11 cellular contexts compared by ENCODE assay signal in the genomic region with DNA sequence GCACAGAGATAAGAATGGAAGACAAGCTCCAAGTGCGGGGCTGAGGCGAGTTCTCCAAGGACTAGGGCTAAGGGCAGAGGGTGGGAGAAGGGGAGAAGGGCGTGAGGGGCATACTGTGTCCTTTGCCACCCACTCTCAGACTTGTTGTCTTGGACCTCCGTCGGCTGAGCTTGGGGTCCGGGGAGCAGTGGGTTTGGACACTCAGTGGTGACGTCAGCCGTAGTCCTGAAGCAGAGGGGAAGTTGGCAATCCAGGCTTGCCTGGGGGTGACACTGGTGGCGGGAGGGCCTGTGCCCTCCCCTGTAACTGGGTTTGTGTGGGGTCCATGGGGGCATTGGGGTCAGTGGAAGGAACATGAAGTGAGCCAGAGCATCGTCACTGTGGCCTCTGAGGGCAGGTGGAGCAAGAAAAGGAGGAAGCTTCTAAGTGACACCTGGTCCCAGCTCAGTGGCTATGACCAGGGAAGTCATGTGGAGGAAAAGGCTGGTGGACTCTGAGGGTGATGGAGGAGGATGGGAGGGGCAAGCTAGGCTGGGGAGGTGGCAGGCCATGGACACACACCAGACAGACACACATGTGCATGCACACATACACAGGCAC. TPM values are rescaled to one million over a fixed set of nuclear protein-coding genes. Genes with fewer than 3 reads are reported as not detected.
DNase-seq lines count a peak whose midpoint lies in the region; ATAC-seq and TF ChIP-seq lines count a peak whose summit lies in the region.
"Had no signal": no experiment of that assay in that cellular context is flagged by ENCODE, and none has a peak within 500 bp of the region (broad histone marks: within the 10 kb centered on the region; RNA-seq: fewer than 3 reads in every experiment).

No MANE protein-coding gene starts in this region.

- no peaks in the 10 kb centered on the region for H3K9me3 ChIP-seq in left ventricle myocardium inferior (replicated peaks)

- intact Hi-C loops in activated B cell treated with CpG ODN at 0.5 μM for 24 hours (cut with micrococcal nuclease) (loop anchor here (5.0 kb wide), 2 partner anchors 51 to 104 kb away; no protein-coding TSS in a partner anchor), left ventricle myocardium inferior (cut with micrococcal nuclease) (no loop called here)

- peaks cover 20% of the 10 kb centered on the region for H3K36me3 ChIP-seq in left ventricle myocardium inferior

- TF ChIP-seq CTCF in activated B cell treated with CpG ODN at 0.5 μM for 24 hours (IDR thresholded peaks at IDR 0.05) (no peak), left ventricle myocardium inferior (IDR thresholded peaks at IDR 0.05; ENCODE audit: borderline replicate concordance) (no peak)

- peaks cover 69% of the 10 kb centered on the region for H3K4me1 Mint-ChIP-seq in activated CD4-positive, alpha-beta T cell treated with anti-CD3 and anti-CD28 coated beads, Interleukin-2, amount 10 ng/mL, durations not matched to agents 7 days and 5 days
- H3K4me1 Mint-ChIP-seq in activated B cell treated with CpG ODN at 0.5 μM for 24 hours: peaks cover 60% of the 10 kb centered on the region
- peaks cover 42% of the 10 kb centered on the region for H3K4me1 Mint-ChIP-seq in stimulated activated memory B cell treated with anti-CD40 and anti-IgM and Interleukin-4, amounts not matched to agents 10 μg/mL and 1 μg/mL and 100 μg/mL, for 72 hours

- peak overlapping the region; percentile 87 for H3K27ac Mint-ChIP-seq in activated CD4-positive, alpha-beta T cell treated with anti-CD3 and anti-CD28 coated beads, Interleukin-2, amount 10 ng/mL, durations not matched to agents 7 days and 5 days
- peak overlapping the region; percentile 93 for H3K27ac Mint-ChIP-seq in activated B cell treated with CpG ODN at 0.5 μM for 24 hours
- H3K27ac Mint-ChIP-seq in stimulated activated memory B cell treated with anti-CD40 and anti-IgM and Interleukin-4, amounts not matched to agents 10 μg/mL and 1 μg/mL and 100 μg/mL, for 72 hours: peak overlapping the region; percentile 78

- no peak overlapping the region for H3K4me3 Mint-ChIP-seq in activated CD4-positive, alpha-beta T cell treated with anti-CD3 and anti-CD28 coated beads, Interleukin-2, amount 10 ng/mL, durations not matched to agents 7 days and 5 days
- H3K4me3 Mint-ChIP-seq in activated B cell treated with CpG ODN at 0.5 μM for 24 hours: peak overlapping the region; percentile 7
- H3K4me3 Mint-ChIP-seq in stimulated activated memory B cell treated with anti-CD40 and anti-IgM and Interleukin-4, amounts not matched to agents 10 μg/mL and 1 μg/mL and 100 μg/mL, for 72 hours: no peak overlapping the region

- H3K36me3 Mint-ChIP-seq in activated CD4-positive, alpha-beta T cell treated with anti-CD3 and anti-CD28 coated beads, Interleukin-2, amount 10 ng/mL, durations not matched to agents 7 days and 5 days (ENCODE audit: low read depth): peaks cover 36% of the 10 kb centered on the region
- peaks cover 11% of the 10 kb centered on the region for H3K36me3 Mint-ChIP-seq in activated B cell treated with CpG ODN at 0.5 μM for 24 hours (ENCODE audit: low read depth)
- H3K36me3 Mint-ChIP-seq in stimulated activated memory B cell treated with anti-CD40 and anti-IgM and Interleukin-4, amounts not matched to agents 10 μg/mL and 1 μg/mL and 100 μg/mL, for 72 hours: no peaks in the 10 kb centered on the region

- H3K4me3 ChIP-seq in left ventricle myocardium inferior: no peak overlapping the region

- H3K4me1 ChIP-seq in left ventricle myocardium inferior: peaks cover 80% of the 10 kb centered on the region

- no peaks in the 10 kb centered on the region for H3K9me3 Mint-ChIP-seq in activated CD4-positive, alpha-beta T cell treated with anti-CD3 and anti-CD28 coated beads, Interleukin-2, amount 10 ng/mL, durations not matched to agents 7 days and 5 days
- no peaks in the 10 kb centered on the region for H3K9me3 Mint-ChIP-seq in activated B cell treated with CpG ODN at 0.5 μM for 24 hours
- H3K9me3 Mint-ChIP-seq in stimulated activated memory B cell treated with anti-CD40 and anti-IgM and Interleukin-4, amounts not matched to agents 10 μg/mL and 1 μg/mL and 100 μg/mL, for 72 hours: no peaks in the 10 kb centered on the region

- POLR2A ChIA-PET in activated CD4-positive, alpha-beta T cell treated with anti-CD3 and anti-CD28 coated beads, Interleukin-2, amount 10 ng/mL, durations not matched to agents 7 days and 5 days (lab: Charles Lee): no interaction called here
- POLR2A ChIA-PET in activated B cell treated with CpG ODN at 0.5 μM for 24 hours (lab: Charles Lee): no interaction called here

- no peak for DNase-seq in activated CD4-positive, alpha-beta T cell treated with anti-CD3 and anti-CD28 coated beads, Interleukin-2, amount 10 ng/mL, durations not matched to agents 7 days and 5 days
- DNase-seq in activated CD4-positive, alpha-beta T cell treated with anti-CD3 and anti-CD28 coated beads for 4 hours: no peak
- DNase-seq in activated B cell treated with CpG ODN at 0.5 μM for 24 hours: no peak
- DNase-seq in left ventricle myocardium inferior: no peak
- no peak for DNase-seq in cerebellar nuclear complex (lab: John Stamatoyannopoulos, UW)
- DNase-seq in NCI-H510A treated with DMSO at 0.1 percent for 48 hours (lab: John Stamatoyannopoulos, UW): no peak
- no peak for DNase-seq in AG08395 (ENCODE audit: low spot score)
- DNase-seq: erythroblast; NCI-H2171 treated with DMSO at 0.1 percent for 48 hours; stimulated activated CD4-positive, alpha-beta T cell treated with anti-CD3 and anti-CD28 coated beads, Interleukin-1b, Interleukin-23, amount 100 ng/mL, for 48 hours had no signal

- no peaks in the 10 kb centered on the region for H3K27me3 ChIP-seq in left ventricle myocardium inferior (ENCODE audit: low read depth)

- CTCF ChIA-PET in activated CD4-positive, alpha-beta T cell treated with anti-CD3 and anti-CD28 coated beads, Interleukin-2, amount 10 ng/mL, durations not matched to agents 7 days and 5 days (lab: Charles Lee): no interaction called here
- CTCF ChIA-PET in activated B cell treated with CpG ODN at 0.5 μM for 24 hours (lab: Charles Lee): no interaction called here

- H3K27ac ChIP-seq in left ventricle myocardium inferior (replicated peaks): peak overlapping the region; percentile 91

- ATAC-seq in activated B cell treated with CpG ODN at 0.5 μM for 24 hours (ENCODE audit: low read depth): no peak
- peak; percentile 47 for ATAC-seq in stimulated activated memory B cell treated with anti-CD40 and anti-IgM and Interleukin-4, amounts not matched to agents 10 μg/mL and 1 μg/mL and 100 μg/mL, for 72 hours

- H3K27me3 Mint-ChIP-seq in activated CD4-positive, alpha-beta T cell treated with anti-CD3 and anti-CD28 coated beads, Interleukin-2, amount 10 ng/mL, durations not matched to agents 7 days and 5 days: no peaks in the 10 kb centered on the region
- H3K27me3 Mint-ChIP-seq in activated B cell treated with CpG ODN at 0.5 μM for 24 hours: no peaks in the 10 kb centered on the region
- H3K27me3 Mint-ChIP-seq in stimulated activated memory B cell treated with anti-CD40 and anti-IgM and Interleukin-4, amounts not matched to agents 10 μg/mL and 1 μg/mL and 100 μg/mL, for 72 hours: no peaks in the 10 kb centered on the region

RNA-seq across cellular contexts. Expression of a gene that starts 17.6 kb away (rescaled TPM):
- 100 to 1,000 TPM; 261 to 314 TPM for total RNA-seq in activated CD4-positive, alpha-beta T cell treated with anti-CD3 and anti-CD28 coated beads, Interleukin-2, amount 10 ng/mL, durations not matched to agents 7 days and 5 days
- total RNA-seq in activated B cell treated with CpG ODN at 0.5 μM for 24 hours (86.4 and 102 TPM in 2 replicates), left ventricle myocardium inferior (306 TPM)

RNA-seq across cellular contexts. Expression of a gene that starts 43.1 kb away (rescaled TPM):
- total RNA-seq in activated CD4-positive, alpha-beta T cell treated with anti-CD3 and anti-CD28 coated beads, Interleukin-2, amount 10 ng/mL, durations not matched to agents 7 days and 5 days: not detected
- total RNA-seq in activated B cell treated with CpG ODN at 0.5 μM for 24 hours: not detected in 2 replicates
- total RNA-seq in left ventricle myocardium inferior: 0.63 TPM
